Comparison of ENCODE assay signal across 6 cellular contexts in genomic region chr2:113046465-113046864, GRCh38.
"Had no signal": no experiment of that assay in that cellular context is flagged by ENCODE, and none has a peak within 500 bp of the region (broad histone marks: within the 10 kb centered on the region; RNA-seq: fewer than 3 reads in every experiment).

No MANE protein-coding gene starts in this region.

- DNase-seq: H9, HCEC 1CT, HFFc6, KBM-7 had no signal

- H3K4me3 ChIP-seq: GM23338 had no signal

- H3K27ac ChIP-seq: HL-60 had no signal
